In genomic region chr12:129729170-129729569, GRCh38 we compare ENCODE assay signal across 27 cellular contexts.
"Had no signal": no experiment of that assay in that cellular context is flagged by ENCODE, and none has a peak within 500 bp of the region (broad histone marks: within the 10 kb centered on the region; RNA-seq: fewer than 3 reads in every experiment).

No MANE protein-coding gene starts in this region.

- H2AFZ ChIP-seq: hepatocyte had no signal

- H3K4me1 Mint-ChIP-seq: endodermal cell had no signal

- H3K79me2 ChIP-seq: hepatocyte had no signal

- H3K4me1 ChIP-seq: colonic mucosa, esophagus squamous epithelium, foreskin keratinocyte, gastrocnemius medialis, gastroesophageal sphincter, heart left ventricle, heart right ventricle had no signal

- ATAC-seq: effector memory CD8-positive, alpha-beta T cell; esophagus mucosa; foreskin keratinocyte; gastrocnemius medialis; gastroesophageal sphincter; heart left ventricle; heart right ventricle had no signal

- H3K4me3 Mint-ChIP-seq: dendritic cell treated with granulocyte-macrophage colony-stimulating factor and Interleukin-4, amounts not matched to agents 40 ng/mL and 50 ng/mL, for 4 days; effector memory CD8-positive, alpha-beta T cell; endodermal cell had no signal

- H3K36me3 ChIP-seq: colonic mucosa, esophagus squamous epithelium, gastrocnemius medialis, gastroesophageal sphincter, heart left ventricle, heart right ventricle had no signal

- H3K27ac ChIP-seq: colonic mucosa, coronary artery, dorsolateral prefrontal cortex, epithelial cell of prostate, esophagus squamous epithelium, foreskin keratinocyte, gastrocnemius medialis, gastroesophageal sphincter, heart left ventricle, heart right ventricle, hepatocyte had no signal

- H3K27ac Mint-ChIP-seq: dendritic cell treated with granulocyte-macrophage colony-stimulating factor and Interleukin-4, amounts not matched to agents 40 ng/mL and 50 ng/mL, for 4 days; effector memory CD8-positive, alpha-beta T cell; endodermal cell had no signal

- FAIRE-seq: colon, endometrium, frontal cortex had no signal

- H3K4me3 ChIP-seq: colonic mucosa, coronary artery, dorsolateral prefrontal cortex, esophagus squamous epithelium, gastrocnemius medialis, gastroesophageal sphincter, heart left ventricle, heart right ventricle, hepatocyte had no signal

- H3K27me3 ChIP-seq: colonic mucosa, dorsolateral prefrontal cortex, esophagus squamous epithelium, foreskin keratinocyte, gastrocnemius medialis, heart left ventricle, heart right ventricle, hepatocyte had no signal

- DNase-seq: colonic mucosa; cortex of kidney; dermis blood vessel endothelial cell; dorsolateral prefrontal cortex; effector CD4-positive, alpha-beta T cell; effector CD8-positive, alpha-beta T cell; effector memory CD4-positive, alpha-beta T cell; effector memory CD8-positive, alpha-beta T cell; endodermal cell; erythroblast; esophagus squamous epithelium; foreskin fibroblast; foreskin keratinocyte; foreskin melanocyte; gastrocnemius medialis; glutamatergic neuron; heart left ventricle; heart right ventricle had no signal

- H3K4me2 ChIP-seq: hepatocyte had no signal

- H3K27me3 Mint-ChIP-seq: dendritic cell treated with granulocyte-macrophage colony-stimulating factor and Interleukin-4, amounts not matched to agents 40 ng/mL and 50 ng/mL, for 4 days; effector memory CD8-positive, alpha-beta T cell had no signal

- H3K9me3 ChIP-seq: colonic mucosa, gastrocnemius medialis had no signal
